In genomic region chr1:229972600-229973296, GRCh38 we compare ENCODE assay signal across 14 cellular contexts.
DNase-seq lines count a peak whose midpoint lies in the region; ATAC-seq and TF ChIP-seq lines count a peak whose summit lies in the region.
"Had no signal": no experiment of that assay in that cellular context is flagged by ENCODE, and none has a peak within 500 bp of the region (broad histone marks: within the 10 kb centered on the region; RNA-seq: fewer than 3 reads in every experiment).

No MANE protein-coding gene starts in this region.

- ATAC-seq in HCT116 = peak; percentile 78
- no peak for ATAC-seq in body of pancreas
- peak; percentile 40 to 63 (median 54) for ATAC-seq in right lobe of liver
- ATAC-seq in GM18517 (IDR thresholded peaks at IDR 0.05; ENCODE audit: unreplicated experiment) = no peak
- no peak for ATAC-seq in HG02840 (IDR thresholded peaks at IDR 0.05; ENCODE audit: low FRiP score, unreplicated experiment)
- ATAC-seq in HG02759 (IDR thresholded peaks at IDR 0.05; ENCODE audit: unreplicated experiment) = no peak
- ATAC-seq: gastrocnemius medialis had no signal

- no peak overlapping the region for H3K4me2 ChIP-seq in HCT116 (ENCODE audit: low read length)

- no peak overlapping the region for H2AFZ ChIP-seq in HCT116 (ENCODE audit: low read depth, low read length, poor library complexity, severe bottlenecking)

- TF ChIP-seq RAD21 in HCT116 (IDR thresholded peaks at IDR 0.05; ENCODE audit: low read depth) = peak; percentile 41

- H3K9me3 ChIP-seq in HCT116 (ENCODE audit: control insufficient read depth in 1 of 2, insufficient read depth in 1 of 2, low read depth in 1 of 2, low read length in 2 of 2) (no peaks in the 10 kb centered on the region), body of pancreas (peaks cover 0 to 6% (median 0%) of the 10 kb centered on the region in 3 donors), right lobe of liver (no peaks in the 10 kb centered on the region)
- H3K9me3 ChIP-seq: gastrocnemius medialis had no signal

- no peak overlapping the region for H3K9ac ChIP-seq in HCT116 (ENCODE audit: low read length)

- no peak overlapping the region for H3K27ac ChIP-seq in HCT116 (ENCODE audit: low read depth, low read length)
- H3K27ac ChIP-seq in body of pancreas = no peak overlapping the region
- no peak overlapping the region for H3K27ac ChIP-seq in right lobe of liver
- H3K27ac ChIP-seq: gastrocnemius medialis had no signal

- peaks cover 9% of the 10 kb centered on the region; the same call in 1 of the 2 replicates for H3K27me3 ChIP-seq in HCT116 (ENCODE audit: insufficient read depth, low read length)
- H3K27me3 ChIP-seq in body of pancreas = no peaks in the 10 kb centered on the region
- H3K27me3 ChIP-seq in right lobe of liver = no peaks in the 10 kb centered on the region
- H3K27me3 ChIP-seq: gastrocnemius medialis had no signal

- TF ChIP-seq POLR2A in HCT116 (IDR thresholded peaks at IDR 0.05; ENCODE audit: borderline replicate concordance, extremely low read depth, insufficient read depth, insufficient read length) (no peak), body of pancreas (IDR thresholded peaks at IDR 0.05) (no peak), right lobe of liver (IDR thresholded peaks at IDR 0.05) (no peak)

- peak; percentile 19 for DNase-seq in COLO668 (lab: John Stamatoyannopoulos, UW; ENCODE audit: unreplicated experiment)
- DNase-seq in HCT116 (ENCODE audit: low read depth, low spot score) = no peak
- DNase-seq in body of pancreas = peak in 1 of 4 donors; percentile 37
- no peak for DNase-seq in right lobe of liver
- no peak for DNase-seq in NCI-H446 (lab: John Stamatoyannopoulos, UW)
- DNase-seq: activated T-cell treated with anti-CD3 and anti-CD28 coated beads for 4 hours; central memory CD4-positive, alpha-beta T cell; EL; gastrocnemius medialis; Kasumi-1; NCI-H510A had no signal

- no peaks in the 10 kb centered on the region for H4K20me1 ChIP-seq in HCT116 (ENCODE audit: insufficient read depth)

- H3K36me3 ChIP-seq in HCT116 (ENCODE audit: control insufficient read depth in 1 of 2, insufficient read depth in 2 of 2, low read length in 2 of 2) (no peaks in the 10 kb centered on the region), body of pancreas (replicated peaks in 1 of 2; ENCODE audit: insufficient read depth in 1 of 2, low read depth in 2 of 2) (no peaks in the 10 kb centered on the region), right lobe of liver (no peaks in the 10 kb centered on the region)
- H3K36me3 ChIP-seq: gastrocnemius medialis had no signal

- POLR2A ChIA-PET in HCT116 (lab: Charles Lee) = no interaction called here

- no peaks in the 10 kb centered on the region for H3K79me2 ChIP-seq in HCT116 (ENCODE audit: insufficient read depth, low read length)

- 90 to 96% methylated on average over 7 to 9 of the region's 9 CpGs for WGBS in body of pancreas, 2 donors
- 84% methylated on average over 5 of the region's 9 CpGs for WGBS in right lobe of liver (ENCODE audit: insufficient coverage, low coverage, low lambda C conversion rate, missing lambda C conversion rate)

- H3K9me2 ChIP-seq in HCT116 (ENCODE audit: insufficient read depth) = no peaks in the 10 kb centered on the region

- peak; percentile 33 to 55 (median 48); a peak in 5 of 6 replicates for TF ChIP-seq CTCF in HCT116 (IDR thresholded peaks at IDR 0.05 in 2 of 3, conservative IDR thresholded peaks at IDR 0.05 in 1 of 3; ENCODE audit: borderline replicate concordance in 1 of 3, insufficient read depth in 1 of 3, low read depth in 2 of 3, low read length in 2 of 3)
- peak in 4 of 7 experiments; percentile 8 to 25 (median 20) for TF ChIP-seq CTCF in body of pancreas (IDR thresholded peaks at IDR 0.05)
- TF ChIP-seq CTCF in right lobe of liver (IDR thresholded peaks at IDR 0.05) = peak; percentile 16 to 40 (median 29)

- no peaks in the 10 kb centered on the region for H3K4me1 ChIP-seq in HCT116 (ENCODE audit: control insufficient read depth in 1 of 2, insufficient read depth in 2 of 2, low read length in 2 of 2)
- H3K4me1 ChIP-seq in body of pancreas = no peaks in the 10 kb centered on the region
- no peaks in the 10 kb centered on the region for H3K4me1 ChIP-seq in right lobe of liver
- H3K4me1 ChIP-seq: gastrocnemius medialis had no signal

- CTCF ChIA-PET in HCT116 (lab: Charles Lee) = interaction anchor here (1.0 kb wide), 1 partner anchor 403 kb away, joined by 3 read pairs; no protein-coding TSS in a partner anchor

- intact Hi-C loops in HCT116 (cut with micrococcal nuclease) (no loop called here), body of pancreas (cut with DNase I) (no loop called here), right lobe of liver (cut with DNase I) (no loop called here)

- RAD21 ChIA-PET in HCT116 (lab: Charles Lee; ENCODE audit: low non-redundant PET in 1 of 2, low total read pairs in 2 of 2, uncharacterized antibody in 2 of 2, unreplicated experiment in 2 of 2) = no interaction called here

- H3K4me3 ChIP-seq in HCT116 (replicated peaks in 1 of 2; ENCODE audit: low read depth in 1 of 2, low read length in 2 of 2) (no peak overlapping the region), body of pancreas (no peak overlapping the region), right lobe of liver (no peak overlapping the region)
- H3K4me3 ChIP-seq: gastrocnemius medialis had no signal

- BruUV-seq in HCT116 (replicated peaks; lab: Mats Ljungman, UMichigan) = no TSS peak

TF ChIP-seq in HCT116, 20 proteins besides CTCF, POLR2A, EP300 and RAD21:
- TF ChIP-seq CEBPB (IDR thresholded peaks at IDR 0.05; ENCODE audit: low read depth) = no peak
- no peak for TF ChIP-seq REST (IDR thresholded peaks at IDR 0.05; ENCODE audit: low read depth)
- no peak for TF ChIP-seq EZH2phosphoT487 (IDR thresholded peaks at IDR 0.05; ENCODE audit: borderline replicate concordance)
- TF ChIP-seq CBX3 (IDR thresholded peaks at IDR 0.05; ENCODE audit: low read depth) = no peak
- TF ChIP-seq ZNF274 (IDR thresholded peaks at IDR 0.05; ENCODE audit: low read depth, low read length) = no peak
- TF ChIP-seq SIN3A (IDR thresholded peaks at IDR 0.05; ENCODE audit: low read depth) = no peak
- no peak for TF ChIP-seq ZBTB33 (IDR thresholded peaks at IDR 0.05; ENCODE audit: extremely low read depth, insufficient replicate concordance, low read length)
- TF ChIP-seq YY1 (IDR thresholded peaks at IDR 0.05; ENCODE audit: extremely low read depth, insufficient replicate concordance, low read depth, low read length) = no peak
- no peak for TF ChIP-seq POLR2AphosphoS5 (IDR thresholded peaks at IDR 0.05; ENCODE audit: low read depth, low read length)
- TF ChIP-seq SP1 (IDR thresholded peaks at IDR 0.05; ENCODE audit: low read depth) = no peak
- no peak for TF ChIP-seq FOSL1 (IDR thresholded peaks at IDR 0.05; ENCODE audit: low read depth)
- TF ChIP-seq EGR1 (IDR thresholded peaks at IDR 0.05; ENCODE audit: low read depth) = no peak
- TF ChIP-seq ELF1 (IDR thresholded peaks at IDR 0.05; ENCODE audit: borderline replicate concordance, low read depth) = no peak

Comparison
In these comparisons a context has a peak if more than half of its experiments do, and no peak if none do; other contexts are left out.
1. ATAC-seq: peak in HCT116 (single experiment) and right lobe of liver (4 of 4); none in body of pancreas (single experiment), GM18517 (single experiment), HG02840 (single experiment) and HG02759 (single experiment).
2. Peak in every context shown above with its lines, with median percentiles within 50 percentile points of each other: CTCF ChIP-seq.